In the genomic region with DNA sequence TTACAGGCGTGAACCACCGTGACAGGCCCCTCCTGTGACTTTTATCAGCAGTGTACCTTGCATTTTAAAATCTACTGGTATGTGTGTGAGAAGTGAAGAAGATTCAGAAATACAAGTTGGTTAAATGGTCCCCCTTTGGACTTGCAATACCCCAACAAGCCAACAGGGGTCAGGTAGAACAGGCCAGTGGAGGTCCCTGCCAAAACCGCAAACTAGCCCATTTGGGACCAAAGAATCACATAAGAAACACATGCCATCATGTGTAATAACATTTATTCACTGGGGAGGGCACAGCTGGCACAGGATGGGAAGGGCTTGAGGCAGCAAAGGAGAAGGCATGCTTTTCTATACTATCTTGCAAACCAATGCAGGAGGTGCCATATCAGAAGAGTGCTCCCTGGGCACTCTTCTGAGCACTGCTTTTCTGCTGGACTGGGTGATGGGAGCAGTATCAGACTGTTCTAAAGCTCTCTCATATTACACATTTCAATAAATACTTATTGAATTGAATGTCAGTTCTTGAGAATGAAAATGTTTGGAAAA, we compare ENCODE assay signal across 8 cellular contexts.
DNase-seq lines count a peak whose midpoint lies in the region; ATAC-seq and TF ChIP-seq lines count a peak whose summit lies in the region.

No MANE protein-coding gene starts in this region.

- H3K36me3 Mint-ChIP-seq in Calu3 (ENCODE audit: insufficient read depth, unreplicated experiment), result no peaks in the 10 kb centered on the region

- H3K4me2 ChIP-seq in Karpas-422 (ENCODE audit: low read depth, low read length, poor library complexity, severe bottlenecking), result peak overlapping the region; percentile 77

- H2AFZ ChIP-seq in Karpas-422 (ENCODE audit: low read length), result no peak overlapping the region

- CTCF ChIA-PET in Calu3 (lab: Charles Lee), result interaction anchor here (0.9 kb wide), 1 partner anchor 201 kb away, joined by 3 read pairs; no protein-coding TSS in a partner anchor

- no peaks in the 10 kb centered on the region for H4K20me1 ChIP-seq in Karpas-422 (ENCODE audit: insufficient read depth, low read depth, low read length)

- 0 out of 2 replicates have a peak overlapping the region, but pooled peaks have one; percentile 1 for H3K4me3 ChIP-seq in Karpas-422 (ENCODE audit: low read length)

- H3K79me2 ChIP-seq in Karpas-422 (ENCODE audit: low read length), result peaks cover 67% of the 10 kb centered on the region

- peaks cover 54% of the 10 kb centered on the region for H3K4me1 ChIP-seq in Karpas-422 (ENCODE audit: low read length)

- intact Hi-C loops in Calu3 (cut with micrococcal nuclease; ENCODE audit: unreplicated experiment), result no loop called here

- H3K27me3 ChIP-seq in Karpas-422 (ENCODE audit: low read length), result no peaks in the 10 kb centered on the region

- H3K9me3 ChIP-seq in Karpas-422 (ENCODE audit: low read length), result no peaks in the 10 kb centered on the region

- H3K4me1 Mint-ChIP-seq in Calu3 (ENCODE audit: low read depth, unreplicated experiment), result peaks cover 12% of the 10 kb centered on the region

- BruUV-seq in Calu3 (replicated peaks; lab: Mats Ljungman, UMichigan), result no TSS peak

- H3K27ac Mint-ChIP-seq in Calu3 (ENCODE audit: unreplicated experiment), result no peak overlapping the region

- DNase-seq in Calu3 (peak; percentile 24), Karpas-422 (peak; percentile 94), activated T-cell treated with anti-CD3 and anti-CD28 coated beads for 24 hours (ENCODE audit: low read depth) (peak; percentile 30), glomerular visceral epithelial cell (ENCODE audit: extremely low spot score) (peak; percentile 20), hepatic stellate cell (ENCODE audit: low spot score) (no peak), NCI-H2196 treated with DMSO at 0.1 percent for 48 hours (lab: John Stamatoyannopoulos, UW; ENCODE audit: unreplicated experiment) (no peak)
- DNase-seq in stimulated activated CD4-positive, alpha-beta T cell treated with anti-CD3 and anti-CD28 coated beads, Interleukin-1b, Interleukin-23, amount 100 ng/mL, for 48 hours, result peak; percentile 46

- peaks cover 13% of the 10 kb centered on the region; the same call in 1 of the 2 replicates for H3K36me3 ChIP-seq in Karpas-422 (ENCODE audit: insufficient read depth, low read length)

- ATAC-seq in GM19452 (IDR thresholded peaks at IDR 0.05; ENCODE audit: unreplicated experiment), result no peak

- H3K27me3 Mint-ChIP-seq in Calu3 (ENCODE audit: unreplicated experiment), result no peaks in the 10 kb centered on the region

- TF ChIP-seq CTCF in Calu3 (IDR thresholded peaks at IDR 0.05; ENCODE audit: unreplicated experiment), result peak; percentile 77

- no peaks in the 10 kb centered on the region for H3K9me2 ChIP-seq in Karpas-422 (replicated peaks; ENCODE audit: insufficient read depth, low read length)

- H3K4me3 Mint-ChIP-seq in Calu3 (ENCODE audit: low read depth, unreplicated experiment), result no peak overlapping the region

- H3K9me3 Mint-ChIP-seq in Calu3 (ENCODE audit: low read depth, unreplicated experiment), result no peaks in the 10 kb centered on the region

- H3K27ac ChIP-seq in Karpas-422 (ENCODE audit: low read length), result peak overlapping the region; percentile 96

- H3K9ac ChIP-seq in Karpas-422 (ENCODE audit: low read length), result peak overlapping the region; percentile 26; the same call in 1 of the 2 replicates

Comparison
In these comparisons a context has a peak if more than half of its experiments do, and no peak if none do; other contexts are left out.
1. DNase-seq: peak in Calu3 (single experiment), Karpas-422 (single experiment), activated T-cell treated with anti-CD3 and anti-CD28 coated beads for 24 hours (single experiment), glomerular visceral epithelial cell (single experiment) and stimulated activated CD4-positive, alpha-beta T cell treated with anti-CD3 and anti-CD28 coated beads, Interleukin-1b, Interleukin-23, amount 100 ng/mL, for 48 hours (single experiment); none in hepatic stellate cell (single experiment) and NCI-H2196 treated with DMSO at 0.1 percent for 48 hours (single experiment).